ENCODE assay signal across 18 cellular contexts in genomic region chr16:66677179-66677578, GRCh38.
"Had no signal": no experiment of that assay in that cellular context is flagged by ENCODE, and none has a peak within 500 bp of the region (broad histone marks: within the 10 kb centered on the region; RNA-seq: fewer than 3 reads in every experiment).

No MANE protein-coding gene starts in this region.

- H3K27me3 ChIP-seq: body of pancreas, colonic mucosa had no signal

- H3K4me3 Mint-ChIP-seq: activated naive CD8-positive, alpha-beta T cell treated with anti-CD3 and anti-CD28 coated beads for 36 hours; central memory CD8-positive, alpha-beta T cell; natural killer cell treated with Interleukin-12 subunit alpha and Interleukin-12 subunit beta and Interleukin-15 and Interleukin-18, amount 100 ng/mL, for 72 hours; stimulated activated memory B cell treated with anti-CD40 and anti-IgM and Interleukin-4, amounts not matched to agents 10 μg/mL and 1 μg/mL and 100 μg/mL, for 72 hours had no signal

- H3K9me3 ChIP-seq: body of pancreas, colonic mucosa, psoas muscle, thoracic aorta had no signal

- H3K4me1 ChIP-seq: colonic mucosa, psoas muscle had no signal

- H3K27ac ChIP-seq: body of pancreas, colonic mucosa, psoas muscle, SK-N-MC, thoracic aorta, WERI-Rb-1 had no signal

- DNase-seq: activated CD4-positive, alpha-beta T cell treated with anti-CD3 and anti-CD28 coated beads, Interleukin-2, amount 50 U/mL, for 4 hours; activated naive CD8-positive, alpha-beta T cell treated with anti-CD3 and anti-CD28 coated beads for 36 hours; activated T-cell treated with anti-CD3 and anti-CD28 coated beads for 4 hours; amniotic stem cell; body of pancreas; colonic mucosa; foreskin melanocyte; mesendoderm; psoas muscle; right cardiac atrium; small intestine; stimulated activated CD4-positive, alpha-beta T cell treated with anti-CD3 and anti-CD28 coated beads, Interleukin-4, amount 100 ng/mL, for 24 hours; WERI-Rb-1 had no signal

- H3K36me3 ChIP-seq: colonic mucosa, thoracic aorta had no signal

- H3K36me3 Mint-ChIP-seq: activated naive CD8-positive, alpha-beta T cell treated with anti-CD3 and anti-CD28 coated beads for 36 hours; natural killer cell treated with Interleukin-12 subunit alpha and Interleukin-12 subunit beta and Interleukin-15 and Interleukin-18, amount 100 ng/mL, for 72 hours; stimulated activated memory B cell treated with anti-CD40 and anti-IgM and Interleukin-4, amounts not matched to agents 10 μg/mL and 1 μg/mL and 100 μg/mL, for 72 hours had no signal

- H3K27me3 Mint-ChIP-seq: activated naive CD8-positive, alpha-beta T cell treated with anti-CD3 and anti-CD28 coated beads for 36 hours; central memory CD8-positive, alpha-beta T cell; natural killer cell treated with Interleukin-12 subunit alpha and Interleukin-12 subunit beta and Interleukin-15 and Interleukin-18, amount 100 ng/mL, for 72 hours; stimulated activated memory B cell treated with anti-CD40 and anti-IgM and Interleukin-4, amounts not matched to agents 10 μg/mL and 1 μg/mL and 100 μg/mL, for 72 hours had no signal

- H3K9me3 Mint-ChIP-seq: activated naive CD8-positive, alpha-beta T cell treated with anti-CD3 and anti-CD28 coated beads for 36 hours; central memory CD8-positive, alpha-beta T cell; natural killer cell treated with Interleukin-12 subunit alpha and Interleukin-12 subunit beta and Interleukin-15 and Interleukin-18, amount 100 ng/mL, for 72 hours; stimulated activated memory B cell treated with anti-CD40 and anti-IgM and Interleukin-4, amounts not matched to agents 10 μg/mL and 1 μg/mL and 100 μg/mL, for 72 hours had no signal

- ATAC-seq: body of pancreas; natural killer cell treated with Interleukin-12 subunit alpha and Interleukin-12 subunit beta and Interleukin-15 and Interleukin-18, amount 100 ng/mL, for 72 hours; psoas muscle; stimulated activated memory B cell treated with anti-CD40 and anti-IgM and Interleukin-4, amounts not matched to agents 10 μg/mL and 1 μg/mL and 100 μg/mL, for 72 hours had no signal

- H3K27ac Mint-ChIP-seq: activated naive CD8-positive, alpha-beta T cell treated with anti-CD3 and anti-CD28 coated beads for 36 hours; natural killer cell treated with Interleukin-12 subunit alpha and Interleukin-12 subunit beta and Interleukin-15 and Interleukin-18, amount 100 ng/mL, for 72 hours; stimulated activated memory B cell treated with anti-CD40 and anti-IgM and Interleukin-4, amounts not matched to agents 10 μg/mL and 1 μg/mL and 100 μg/mL, for 72 hours had no signal

- H3K4me3 ChIP-seq: body of pancreas, colonic mucosa, psoas muscle, SK-N-MC, thoracic aorta had no signal

- H3K4me1 Mint-ChIP-seq: activated naive CD8-positive, alpha-beta T cell treated with anti-CD3 and anti-CD28 coated beads for 36 hours; central memory CD8-positive, alpha-beta T cell; stimulated activated memory B cell treated with anti-CD40 and anti-IgM and Interleukin-4, amounts not matched to agents 10 μg/mL and 1 μg/mL and 100 μg/mL, for 72 hours had no signal
